ENCODE assay signal across 8 cellular contexts in genomic region chr14:64914237-64914971, GRCh38. TPM values are rescaled to one million over a fixed set of nuclear protein-coding genes. Genes with fewer than 3 reads are reported as not detected.
DNase-seq lines count a peak whose midpoint lies in the region; ATAC-seq and TF ChIP-seq lines count a peak whose summit lies in the region.

CHURC1 (plus strand) TSS chr14:64914455; CDS start chr14:64914496, 41 bp downstream.

- DNase-seq in GM06990 (ENCODE audit: extremely low read depth, insufficient read length) (peak; percentile 88), NCI-H1092 (lab: John Stamatoyannopoulos, UW) (peak; percentile 100), globus pallidus (ENCODE audit: low spot score) (peak; percentile 96), nucleus accumbens (lab: John Stamatoyannopoulos, UW) (peak; percentile 73 to 99 (median 94)), suprapubic skin (ENCODE audit: low spot score in 2 of 2) (peak; percentile 99 to 100)

- 1% methylated on average over 19 of the region's 49 CpGs for WGBS in suprapubic skin

- H3K27me3 Mint-ChIP-seq in activated naive CD4-positive, alpha-beta T cell treated with anti-CD3 and anti-CD28 coated beads, Interleukin-2, amount 50 U/mL, for 24 hours = no peaks in the 10 kb centered on the region

- ATAC-seq in HG02588 (IDR thresholded peaks at IDR 0.05; ENCODE audit: unreplicated experiment) (peak; percentile 98), SK-N-SH treated with all-trans-retinoic acid at 6 μM for 48 hours (peak; percentile 99)

- H3K36me3 Mint-ChIP-seq in activated naive CD4-positive, alpha-beta T cell treated with anti-CD3 and anti-CD28 coated beads, Interleukin-2, amount 50 U/mL, for 24 hours = peaks cover 13% of the 10 kb centered on the region

- no peak for TF ChIP-seq EP300 in suprapubic skin (IDR thresholded peaks at IDR 0.05)

- H3K9me3 ChIP-seq in suprapubic skin = no peaks in the 10 kb centered on the region

- peak within 1 kb of the TSS; percentile 98 for H3K27ac ChIP-seq in suprapubic skin

- peaks cover 26% of the 10 kb centered on the region for H3K4me1 ChIP-seq in suprapubic skin

- H3K9me3 Mint-ChIP-seq in activated naive CD4-positive, alpha-beta T cell treated with anti-CD3 and anti-CD28 coated beads, Interleukin-2, amount 50 U/mL, for 24 hours = no peaks in the 10 kb centered on the region

- no peaks in the 10 kb centered on the region for H3K27me3 ChIP-seq in GM06990 (replicated peaks; ENCODE audit: control insufficient read depth, insufficient read depth, low read length)
- H3K27me3 ChIP-seq in suprapubic skin = no peaks in the 10 kb centered on the region

- H3K4me3 ChIP-seq in GM06990 (replicated peaks; ENCODE audit: low read depth, low read length) = peak within 1 kb of the TSS; percentile 87
- peak within 1 kb of the TSS; percentile 99 for H3K4me3 ChIP-seq in suprapubic skin

- H3K36me3 ChIP-seq in GM06990 (ENCODE audit: control insufficient read depth, insufficient read depth, low read length) (peaks cover 1% of the 10 kb centered on the region; the same call in 1 of the 2 replicates), suprapubic skin (no peaks in the 10 kb centered on the region)

- TF ChIP-seq CTCF in GM06990 (IDR thresholded peaks at IDR 0.05; ENCODE audit: insufficient read depth, low read length, poor library complexity, severe bottlenecking) = no peak
- no peak for TF ChIP-seq CTCF in suprapubic skin (IDR thresholded peaks at IDR 0.05)

- H3K27ac Mint-ChIP-seq in activated naive CD4-positive, alpha-beta T cell treated with anti-CD3 and anti-CD28 coated beads, Interleukin-2, amount 50 U/mL, for 24 hours = peak within 1 kb of the TSS; percentile 97

- H3K4me3 Mint-ChIP-seq in activated naive CD4-positive, alpha-beta T cell treated with anti-CD3 and anti-CD28 coated beads, Interleukin-2, amount 50 U/mL, for 24 hours = peak within 1 kb of the TSS; percentile 85

- peak; percentile 65 to 94 for TF ChIP-seq POLR2A in suprapubic skin (IDR thresholded peaks at IDR 0.05)

- peaks cover 49% of the 10 kb centered on the region for H3K4me1 Mint-ChIP-seq in activated naive CD4-positive, alpha-beta T cell treated with anti-CD3 and anti-CD28 coated beads, Interleukin-2, amount 50 U/mL, for 24 hours

TF ChIP-seq in SK-N-SH treated with all-trans-retinoic acid at 6 μM for 48 hours, 23 proteins besides CTCF, POLR2A, EP300 and RAD21:
- TF ChIP-seq TSHZ2 (CRISPR knock-in tag; IDR thresholded peaks at IDR 0.05) (peak; percentile 24; the same call in 1 of the 2 replicates), PPARA (CRISPR knock-in tag; IDR thresholded peaks at IDR 0.05; ENCODE audit: borderline replicate concordance) (no peak), ESRRG (CRISPR knock-in tag; IDR thresholded peaks at IDR 0.05) (no peak), CSDC2 (CRISPR knock-in tag; IDR thresholded peaks at IDR 0.05) (no peak), ZC3H10 (CRISPR knock-in tag; IDR thresholded peaks at IDR 0.05) (no peak), ZFP3 (CRISPR knock-in tag; IDR thresholded peaks at IDR 0.05) (0 out of 2 replicates have a peak, but pooled peaks have one; percentile 52), ZFP30 (CRISPR knock-in tag; IDR thresholded peaks at IDR 0.05) (no peak), ZNF8 (CRISPR knock-in tag; IDR thresholded peaks at IDR 0.05) (no peak), CREB5 (CRISPR knock-in tag; IDR thresholded peaks at IDR 0.05; ENCODE audit: low read depth) (no peak), OSR1 (CRISPR knock-in tag; IDR thresholded peaks at IDR 0.05) (no peak), ARNTL (CRISPR knock-in tag; IDR thresholded peaks at IDR 0.05; ENCODE audit: borderline replicate concordance, low read depth) (no peak)
TF ChIP-seq in SK-N-SH treated with all-trans-retinoic acid at 6 μM for 48 hours: peak in this region for 2.

RNA-seq across cellular contexts. Expression of gene CHURC1, which starts in this region (rescaled TPM):
- 10 to 100 TPM; 50.9 to 93.8 (median 87.7) TPM for total RNA-seq in suprapubic skin

Comparison
In these comparisons a context has a peak if more than half of its experiments do, and no peak if none do; other contexts are left out.
1. Peak in every context shown above with its lines: DNase-seq, ATAC-seq, H3K4me3 ChIP-seq and H3K27ac ChIP-seq.